Comparison of ENCODE assay signal across 8 cellular contexts in the genomic region with DNA sequence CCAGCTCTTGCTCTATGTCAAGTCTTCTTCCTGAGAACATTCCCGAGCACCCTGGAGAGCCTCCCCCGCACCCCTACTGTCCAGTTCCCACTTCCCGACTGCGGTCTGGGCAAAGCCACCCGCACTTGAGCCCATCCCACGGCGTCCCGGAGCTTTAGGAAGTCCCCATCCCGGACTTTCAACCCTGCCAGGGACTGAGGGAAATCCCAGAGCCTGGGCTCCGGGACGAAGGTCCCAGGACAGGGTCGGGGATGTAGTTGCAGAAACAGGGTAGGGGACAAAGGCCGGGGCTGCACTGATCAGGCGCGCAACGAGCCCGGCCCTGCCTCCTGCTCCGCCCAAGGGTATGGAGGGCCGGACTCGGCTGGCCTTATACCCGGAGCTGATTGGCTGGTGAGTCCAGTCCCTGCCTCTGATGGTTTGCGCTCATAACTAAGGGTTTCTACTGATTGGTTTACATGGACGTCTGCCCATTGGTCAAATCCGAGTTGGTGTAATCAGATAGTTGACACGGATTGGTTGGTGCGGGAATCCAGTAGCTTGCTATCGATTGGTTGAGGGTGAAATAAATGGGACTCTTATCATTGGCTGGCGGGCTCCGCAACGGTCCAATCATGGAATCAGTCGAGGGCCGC. TPM values are rescaled to one million over a fixed set of nuclear protein-coding genes. Genes with fewer than 3 reads are reported as not detected.
DNase-seq lines count a peak whose midpoint lies in the region; ATAC-seq and TF ChIP-seq lines count a peak whose summit lies in the region.

No MANE protein-coding gene starts in this region.

- peak overlapping the region; percentile 76 for H3K27ac ChIP-seq in C4-2B
- H3K27ac ChIP-seq in left lung = peak overlapping the region; percentile 88 to 93

- peaks cover 0 to 38% of the 10 kb centered on the region in 2 donors for H3K4me1 ChIP-seq in left lung

- no peak for TF ChIP-seq CTCF in C4-2B (conservative IDR thresholded peaks at IDR 0.05)
- TF ChIP-seq CTCF in left lung (IDR thresholded peaks at IDR 0.05) = no peak

- peak overlapping the region; percentile 59 to 85 for H3K4me3 ChIP-seq in left lung

- intact Hi-C loops in left lung (cut with DNase I) = no loop called here

- ATAC-seq in GM19372 (IDR thresholded peaks at IDR 0.05; ENCODE audit: low read depth, unreplicated experiment) (peak; percentile 78), HG03521 (IDR thresholded peaks at IDR 0.05; ENCODE audit: unreplicated experiment) (peak; percentile 79), left lung (peak; percentile 91)

- peaks cover 0 to 12% of the 10 kb centered on the region in 2 donors for H3K36me3 ChIP-seq in left lung

- H3K27me3 ChIP-seq in left lung = no peaks in the 10 kb centered on the region

- DNase-seq in NCI-H69 (lab: John Stamatoyannopoulos, UW) (peak; percentile 100), dermis blood vessel endothelial cell (peak; percentile 100), left lung (peak; percentile 96 to 97)
- DNase-seq in activated CD4-positive, alpha-beta T cell treated with anti-CD3 and anti-CD28 coated beads, Interleukin-2, amount 50 U/mL, for 4 hours = peak; percentile 88 to 89
- DNase-seq in stimulated activated CD4-positive, alpha-beta T cell treated with anti-CD3 and anti-CD28 coated beads, Interleukin-2, amount 100 ng/mL, for 4 hours (ENCODE audit: low read depth) = peak; percentile 87

- no peaks in the 10 kb centered on the region for H3K9me3 ChIP-seq in left lung

RNA-seq across cellular contexts. Expression of gene MPND, which starts 0.8 kb away (rescaled TPM):
- total RNA-seq in dermis blood vessel endothelial cell (6.5 and 7.7 TPM in 2 replicates), left lung (10 to 100 TPM; 21.9 to 31.3 TPM)

RNA-seq across cellular contexts. Expression of gene STAP2, which starts 3.9 kb away (rescaled TPM):
- total RNA-seq in dermis blood vessel endothelial cell (28.1 and 36.6 TPM in 2 replicates), left lung (10 to 100 TPM; 14.1 to 28.1 TPM)

RNA-seq across cellular contexts. Expression of gene FSD1, which starts 38.1 kb away (rescaled TPM):
- total RNA-seq in dermis blood vessel endothelial cell = 7.0 and 11.0 TPM in 2 replicates
- under 1 TPM in 1 of 2 donors, not detected in 1; 0.55 TPM for total RNA-seq in left lung

RNA-seq across cellular contexts. Expression of gene TMIGD2, which starts 40.3 kb away (rescaled TPM):
- not detected in 2 replicates for total RNA-seq in dermis blood vessel endothelial cell
- under 1 TPM; 0.71 to 0.85 TPM for total RNA-seq in left lung

RNA-seq across cellular contexts. Expression of gene SH3GL1, which starts 57.8 kb away (rescaled TPM):
- total RNA-seq in dermis blood vessel endothelial cell (38.6 and 102 TPM in 2 replicates), left lung (10 to 100 TPM; 64.6 to 71.8 TPM)

Comparison
In these comparisons a context has a peak if more than half of its experiments do, and no peak if none do; other contexts are left out.
1. Peak in every context shown above with its lines: DNase-seq, ATAC-seq, H3K4me3 ChIP-seq and H3K27ac ChIP-seq.